Comparison of ENCODE assay signal across 32 cellular contexts in genomic region chr1:182965861-182966260, GRCh38. TPM values are rescaled to one million over a fixed set of nuclear protein-coding genes. Genes with fewer than 3 reads are reported as not detected.
"Had no signal": no experiment of that assay in that cellular context is flagged by ENCODE, and none has a peak within 500 bp of the region (broad histone marks: within the 10 kb centered on the region; RNA-seq: fewer than 3 reads in every experiment).

No MANE protein-coding gene starts in this region.

- H3K27ac Mint-ChIP-seq: stimulated activated effector memory CD8-positive, alpha-beta T cell treated with anti-CD3 and anti-CD28 coated beads, Interleukin-12 subunit alpha, Interleukin-12 subunit beta, amount 100 ng/mL, for 72 hours; stimulated activated memory B cell treated with anti-CD40 and anti-IgM and Interleukin-4, amounts not matched to agents 10 μg/mL and 1 μg/mL and 100 μg/mL, for 72 hours; stimulated activated naive B cell treated with anti-CD40 and anti-IgM and Interleukin-4, amounts not matched to agents 10 μg/mL and 1 μg/mL and 100 μg/mL, for 72 hours; stimulated activated naive CD8-positive, alpha-beta T cell treated with anti-CD3 and anti-CD28 coated beads, Interleukin-15, amount 100 ng/mL, for 72 hours; stimulated activated naive CD8-positive, alpha-beta T cell treated with anti-CD3 and anti-CD28 coated beads, Interleukin-15, Interleukin-2, amounts not matched to agents 100 ng/mL and 50 ng/mL, for 24 hours; type B pancreatic cell had no signal

- FAIRE-seq: urothelium cell line had no signal

- H3K27ac ChIP-seq: stomach, suprapubic skin, testis, thoracic aorta, thyroid gland, tibial artery, transverse colon, upper lobe of left lung, upper lobe of right lung, uterus, vagina had no signal

- ATAC-seq: stimulated activated effector memory CD8-positive, alpha-beta T cell treated with anti-CD3 and anti-CD28 coated beads, Interleukin-12 subunit alpha, Interleukin-12 subunit beta, amount 100 ng/mL, for 72 hours; stimulated activated memory B cell treated with anti-CD40 and anti-IgM and Interleukin-4, amounts not matched to agents 10 μg/mL and 1 μg/mL and 100 μg/mL, for 72 hours; stimulated activated naive B cell treated with anti-CD40 and anti-IgM and Interleukin-4, amounts not matched to agents 10 μg/mL and 1 μg/mL and 100 μg/mL, for 72 hours; stimulated activated naive CD8-positive, alpha-beta T cell treated with anti-CD3 and anti-CD28 coated beads, Interleukin-15, amount 100 ng/mL, for 72 hours; stimulated activated naive CD8-positive, alpha-beta T cell treated with anti-CD3 and anti-CD28 coated beads, Interleukin-15, Interleukin-2, amounts not matched to agents 100 U/mL and 50 U/mL, for 24 hours; upper lobe of right lung had no signal

- H3K36me3 ChIP-seq: stomach, suprapubic skin, thoracic aorta, thyroid gland, tibial artery, tibial nerve, transverse colon, upper lobe of left lung, upper lobe of right lung, uterus, vagina had no signal

- H3K4me1 ChIP-seq: testis, upper lobe of right lung, uterus had no signal

- H3K27me3 ChIP-seq: stomach, suprapubic skin, testis, thyroid gland, tibial artery, tibial nerve, transverse colon, upper lobe of left lung, upper lobe of right lung, uterus, vagina had no signal

- H3K9me3 Mint-ChIP-seq: stimulated activated effector memory CD8-positive, alpha-beta T cell treated with anti-CD3 and anti-CD28 coated beads, Interleukin-12 subunit alpha, Interleukin-12 subunit beta, amount 100 ng/mL, for 72 hours; stimulated activated memory B cell treated with anti-CD40 and anti-IgM and Interleukin-4, amounts not matched to agents 10 μg/mL and 1 μg/mL and 100 μg/mL, for 72 hours; stimulated activated naive B cell treated with anti-CD40 and anti-IgM and Interleukin-4, amounts not matched to agents 10 μg/mL and 1 μg/mL and 100 μg/mL, for 72 hours; stimulated activated naive CD8-positive, alpha-beta T cell treated with anti-CD3 and anti-CD28 coated beads, Interleukin-15, amount 100 ng/mL, for 72 hours; stimulated activated naive CD8-positive, alpha-beta T cell treated with anti-CD3 and anti-CD28 coated beads, Interleukin-15, Interleukin-2, amounts not matched to agents 100 ng/mL and 50 ng/mL, for 24 hours; type B pancreatic cell had no signal

- H3K36me3 Mint-ChIP-seq: stimulated activated effector memory CD8-positive, alpha-beta T cell treated with anti-CD3 and anti-CD28 coated beads, Interleukin-12 subunit alpha, Interleukin-12 subunit beta, amount 100 ng/mL, for 72 hours; stimulated activated memory B cell treated with anti-CD40 and anti-IgM and Interleukin-4, amounts not matched to agents 10 μg/mL and 1 μg/mL and 100 μg/mL, for 72 hours; stimulated activated naive B cell treated with anti-CD40 and anti-IgM and Interleukin-4, amounts not matched to agents 10 μg/mL and 1 μg/mL and 100 μg/mL, for 72 hours; type B pancreatic cell had no signal

- H3K9me3 ChIP-seq: stomach, suprapubic skin, testis, thoracic aorta, thyroid gland, tibial artery, tibial nerve, transverse colon, upper lobe of left lung, upper lobe of right lung, uterus, vagina had no signal

- H3K4me3 Mint-ChIP-seq: stimulated activated effector memory CD8-positive, alpha-beta T cell treated with anti-CD3 and anti-CD28 coated beads, Interleukin-12 subunit alpha, Interleukin-12 subunit beta, amount 100 ng/mL, for 72 hours; stimulated activated memory B cell treated with anti-CD40 and anti-IgM and Interleukin-4, amounts not matched to agents 10 μg/mL and 1 μg/mL and 100 μg/mL, for 72 hours; stimulated activated naive B cell treated with anti-CD40 and anti-IgM and Interleukin-4, amounts not matched to agents 10 μg/mL and 1 μg/mL and 100 μg/mL, for 72 hours; stimulated activated naive CD8-positive, alpha-beta T cell treated with anti-CD3 and anti-CD28 coated beads, Interleukin-15, amount 100 ng/mL, for 72 hours; stimulated activated naive CD8-positive, alpha-beta T cell treated with anti-CD3 and anti-CD28 coated beads, Interleukin-15, Interleukin-2, amounts not matched to agents 100 ng/mL and 50 ng/mL, for 24 hours; type B pancreatic cell had no signal

- DNase-seq: stimulated activated CD4-positive, alpha-beta T cell treated with anti-CD3 and anti-CD28 coated beads, Interleukin-2, amount 100 ng/mL, for 48 hours; stimulated activated CD4-positive, alpha-beta T cell treated with anti-CD3 and anti-CD28 coated beads, Interleukin-4, amount 100 ng/mL, for 1 hour; stimulated activated CD4-positive, alpha-beta T cell treated with anti-CD3 and anti-CD28 coated beads, Interleukin-4, amount 100 ng/mL, for 24 hours; stimulated activated CD4-positive, alpha-beta T cell treated with anti-CD3 and anti-CD28 coated beads, Interleukin-4, amount 100 ng/mL, for 4 hours; stimulated activated CD8-positive, alpha-beta memory T cell treated with anti-CD3 and anti-CD28 coated beads, Interleukin-4, amount 100 ng/mL, for 48 hours; stimulated activated naive B cell treated with anti-CD40 and anti-IgM and Interleukin-4, amounts not matched to agents 10 μg/mL and 1 μg/mL and 100 μg/mL, for 72 hours; stimulated activated naive CD4-positive, alpha-beta T cell; stimulated activated naive CD4-positive, alpha-beta T cell treated with Interleukin-2 at 50 U/mL for 16 hours; stimulated activated naive CD8-positive, alpha-beta T cell treated with anti-CD3 and anti-CD28 coated beads, Interleukin-15, amount 100 ng/mL, for 72 hours; stimulated activated naive CD8-positive, alpha-beta T cell treated with anti-CD3 and anti-CD28 coated beads, Interleukin-15, Interleukin-2, amounts not matched to agents 100 U/mL and 50 U/mL, for 24 hours; stomach; substantia nigra; testis; thyroid gland; tibial artery; transverse colon; trophoblast cell; upper lobe of left lung; upper lobe of right lung; uterus had no signal

- H3K27me3 Mint-ChIP-seq: stimulated activated memory B cell treated with anti-CD40 and anti-IgM and Interleukin-4, amounts not matched to agents 10 μg/mL and 1 μg/mL and 100 μg/mL, for 72 hours; type B pancreatic cell had no signal

- H3K4me1 Mint-ChIP-seq: stimulated activated effector memory CD8-positive, alpha-beta T cell treated with anti-CD3 and anti-CD28 coated beads, Interleukin-12 subunit alpha, Interleukin-12 subunit beta, amount 100 ng/mL, for 72 hours had no signal

- H3K4me3 ChIP-seq: stomach, suprapubic skin, testis, thoracic aorta, thyroid gland, tibial artery, tibial nerve, transverse colon, upper lobe of left lung, upper lobe of right lung, uterus, vagina had no signal

RNA-seq across cellular contexts. Expression of gene SHCBP1L, which starts 12.9 kb away (rescaled TPM):
- total RNA-seq: stomach, suprapubic skin, thoracic aorta, transverse colon, upper lobe of left lung, upper lobe of right lung, ureter, vagina had no signal
- polyA plus RNA-seq: stomach, thymus, urinary bladder had no signal
